9 cellular contexts compared by ENCODE assay signal in the genomic region with DNA sequence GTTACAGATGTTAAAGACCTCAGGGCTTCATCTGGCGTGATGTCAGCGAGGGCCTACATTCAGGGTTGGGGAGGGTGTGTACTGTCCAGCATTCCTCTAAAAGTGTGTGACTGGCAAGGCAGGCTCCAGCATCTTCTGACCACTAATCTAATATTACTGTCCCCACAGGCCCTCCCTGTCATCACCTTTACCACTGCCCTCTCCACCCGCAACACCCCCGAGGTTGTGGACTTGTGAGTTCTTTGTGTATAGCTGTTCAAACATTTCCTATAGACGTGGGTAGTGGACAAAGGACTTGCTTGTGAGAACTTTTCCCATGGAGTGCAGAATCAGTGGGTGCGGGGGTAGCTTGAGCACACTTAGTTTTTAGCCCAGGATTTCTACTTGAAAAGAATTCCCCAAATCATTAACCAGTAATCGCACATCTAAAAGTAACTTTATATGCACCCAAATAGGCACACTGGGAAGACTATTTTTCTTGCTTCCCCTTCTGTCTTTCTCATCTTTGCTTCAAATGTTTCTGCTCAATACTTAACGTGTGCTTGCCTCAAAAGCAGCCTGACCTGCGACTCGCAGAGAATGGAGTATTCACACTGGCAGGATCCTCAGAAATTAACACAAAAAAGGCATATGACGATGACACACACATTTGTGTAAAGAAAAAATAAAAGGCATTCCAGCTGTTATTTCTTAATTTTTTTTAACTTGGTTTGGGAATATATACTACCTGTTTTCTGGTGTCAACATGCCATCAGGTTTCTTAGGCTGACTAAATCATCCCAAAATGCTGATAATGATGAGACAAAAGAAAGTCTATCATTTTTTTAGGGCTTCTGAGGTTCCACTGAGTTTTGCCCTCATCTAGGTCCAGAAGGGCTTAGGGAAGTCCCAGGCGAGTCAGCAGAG.
DNase-seq lines count a peak whose midpoint lies in the region; ATAC-seq and TF ChIP-seq lines count a peak whose summit lies in the region.
"Had no signal": no experiment of that assay in that cellular context is flagged by ENCODE, and none has a peak within 500 bp of the region (broad histone marks: within the 10 kb centered on the region; RNA-seq: fewer than 3 reads in every experiment).

No MANE protein-coding gene starts in this region.

- H3K27me3 Mint-ChIP-seq in central memory CD8-positive, alpha-beta T cell, result no peaks in the 10 kb centered on the region
- no peaks in the 10 kb centered on the region for H3K27me3 Mint-ChIP-seq in naive thymus-derived CD4-positive, alpha-beta T cell
- H3K27me3 Mint-ChIP-seq: activated naive CD4-positive, alpha-beta T cell treated with anti-CD3 and anti-CD28 coated beads, Interleukin-2, amount 10 ng/mL, durations not matched to agents 7 days and 5 days had no signal

- H3K9me3 Mint-ChIP-seq in central memory CD8-positive, alpha-beta T cell, result no peaks in the 10 kb centered on the region
- H3K9me3 Mint-ChIP-seq in naive thymus-derived CD4-positive, alpha-beta T cell, result no peaks in the 10 kb centered on the region
- H3K9me3 Mint-ChIP-seq: activated naive CD4-positive, alpha-beta T cell treated with anti-CD3 and anti-CD28 coated beads, Interleukin-2, amount 10 ng/mL, durations not matched to agents 7 days and 5 days had no signal

- intact Hi-C loops in naive thymus-derived CD4-positive, alpha-beta T cell (cut with micrococcal nuclease), result loop anchor here (5.0 to 10.0 kb wide), 3 partner anchors 242 to 300 kb away; no protein-coding TSS in a partner anchor

- no peaks in the 10 kb centered on the region for H3K27me3 ChIP-seq in HUES48 (ENCODE audit: control insufficient read depth, insufficient read depth, low read length)
- H3K27me3 ChIP-seq in naive thymus-derived CD4-positive, alpha-beta T cell (ENCODE audit: control insufficient read depth in 2 of 2, insufficient read depth in 2 of 2, low read length in 2 of 2), result no peaks in the 10 kb centered on the region

- POLR2A ChIA-PET in naive thymus-derived CD4-positive, alpha-beta T cell (lab: Charles Lee), result interaction anchor here (1.7 kb wide), 1 partner anchor 59 kb away, joined by 3 read pairs; no protein-coding TSS in a partner anchor

- CTCF ChIA-PET in naive thymus-derived CD4-positive, alpha-beta T cell (lab: Charles Lee), result interaction anchor here (1.1 kb wide), 1 partner anchor 63 kb away, joined by 4 read pairs; no protein-coding TSS in a partner anchor

- H3K9me3 ChIP-seq in HUES48 (ENCODE audit: control insufficient read depth, insufficient read depth, low read length), result no peaks in the 10 kb centered on the region
- H3K9me3 ChIP-seq in naive thymus-derived CD4-positive, alpha-beta T cell (ENCODE audit: control insufficient read depth in 2 of 3, low read length in 3 of 3), result no peaks in the 10 kb centered on the region

- peak overlapping the region; percentile 63 for H3K27ac ChIP-seq in HUES48 (ENCODE audit: low read depth, low read length)
- no peak overlapping the region for H3K27ac ChIP-seq in naive thymus-derived CD4-positive, alpha-beta T cell (ENCODE audit: low read depth, low read length)

- H3K4me3 ChIP-seq in HUES48 (ENCODE audit: low read depth, low read length), result no peak overlapping the region
- H3K4me3 ChIP-seq in naive thymus-derived CD4-positive, alpha-beta T cell (ENCODE audit: low read length), result no peak overlapping the region

- H3K4me1 ChIP-seq in HUES48 (ENCODE audit: control insufficient read depth, insufficient read depth, low read length), result peaks cover 16% of the 10 kb centered on the region
- no peaks in the 10 kb centered on the region for H3K4me1 ChIP-seq in naive thymus-derived CD4-positive, alpha-beta T cell (ENCODE audit: control insufficient read depth in 2 of 2, insufficient read depth in 2 of 2, low read length in 2 of 2)

- peak overlapping the region; percentile 88 for H3K27ac Mint-ChIP-seq in central memory CD8-positive, alpha-beta T cell (ENCODE audit: low read depth)
- H3K27ac Mint-ChIP-seq in naive thymus-derived CD4-positive, alpha-beta T cell, result peak overlapping the region in 8 of 9 donors; percentile 36 to 88 (median 69)

- no peak for TF ChIP-seq CTCF in GM10266 (IDR thresholded peaks at IDR 0.05; ENCODE audit: control insufficient read depth, insufficient read depth, low read depth, missing control alignments)

- no peak overlapping the region for H3K4me3 Mint-ChIP-seq in central memory CD8-positive, alpha-beta T cell
- H3K4me3 Mint-ChIP-seq in naive thymus-derived CD4-positive, alpha-beta T cell, result peak overlapping the region in 1 of 10 donors; percentile 26
- H3K4me3 Mint-ChIP-seq: activated naive CD4-positive, alpha-beta T cell treated with anti-CD3 and anti-CD28 coated beads, Interleukin-2, amount 10 ng/mL, durations not matched to agents 7 days and 5 days had no signal

- H3K4me1 Mint-ChIP-seq in central memory CD8-positive, alpha-beta T cell, result peaks cover 66% of the 10 kb centered on the region
- H3K4me1 Mint-ChIP-seq in naive thymus-derived CD4-positive, alpha-beta T cell, result peaks cover 16 to 75% (median 37%) of the 10 kb centered on the region in 7 donors

- no peaks in the 10 kb centered on the region for H3K36me3 ChIP-seq in HUES48 (ENCODE audit: control insufficient read depth, insufficient read depth, low read length)
- peaks cover 36 to 91% (median 45%) of the 10 kb centered on the region in 3 experiments for H3K36me3 ChIP-seq in naive thymus-derived CD4-positive, alpha-beta T cell (ENCODE audit: control insufficient read depth in 2 of 3, insufficient read depth in 3 of 3, low read length in 3 of 3)

- peak overlapping the region; percentile 50; the same call in 1 of the 2 replicates for H3K9ac ChIP-seq in HUES48 (ENCODE audit: low read depth, low read length)

- peak; percentile 25 for DNase-seq in ACHN
- DNase-seq in central memory CD8-positive, alpha-beta T cell (ENCODE audit: low spot score in 2 of 2), result no peak
- no peak for DNase-seq in naive thymus-derived CD4-positive, alpha-beta T cell
- no peak for DNase-seq in cerebellar cortex (ENCODE audit: low spot score)
- no peak for DNase-seq in GM10266 (ENCODE audit: extremely low spot score)
- DNase-seq in NK-92 (lab: John Stamatoyannopoulos, UW; ENCODE audit: unreplicated experiment), result no peak
- DNase-seq: activated naive CD4-positive, alpha-beta T cell treated with anti-CD3 and anti-CD28 coated beads, Interleukin-2, amount 10 ng/mL, durations not matched to agents 7 days and 5 days had no signal

- no peak for ATAC-seq in central memory CD8-positive, alpha-beta T cell (replicated peaks; ENCODE audit: extremely low read depth, poor library complexity, severe bottlenecking)
- peak; percentile 24 for ATAC-seq in naive thymus-derived CD4-positive, alpha-beta T cell
- ATAC-seq in GM19023 (IDR thresholded peaks at IDR 0.05; ENCODE audit: unreplicated experiment), result no peak

- H3K36me3 Mint-ChIP-seq in central memory CD8-positive, alpha-beta T cell (ENCODE audit: insufficient read depth), result peaks cover 86% of the 10 kb centered on the region
- peaks cover 15 to 76% (median 52%) of the 10 kb centered on the region in 5 donors for H3K36me3 Mint-ChIP-seq in naive thymus-derived CD4-positive, alpha-beta T cell

- in situ Hi-C loops in ACHN (cut with HindIII; ENCODE audit: low pct_ligation_motif_present, low pct_unique_long_range_greater_than_20kb, low sequenced_read_pairs), result no loop called here
